ENCODE assay signal across 7 cellular contexts in genomic region chr21:43866233-43866632, GRCh38. TPM values are rescaled to one million over a fixed set of nuclear protein-coding genes. Genes with fewer than 3 reads are reported as not detected.
DNase-seq lines count a peak whose midpoint lies in the region; ATAC-seq and TF ChIP-seq lines count a peak whose summit lies in the region.

No MANE protein-coding gene starts in this region.

- H3K36me3 ChIP-seq in psoas muscle (ENCODE audit: insufficient read depth in 1 of 2, low read depth in 1 of 2), result no peaks in the 10 kb centered on the region

- peak overlapping the region; percentile 56 to 95 for H3K27ac Mint-ChIP-seq in activated naive CD4-positive, alpha-beta T cell treated with anti-CD3 and anti-CD28 coated beads, Interleukin-2, amount 50 U/mL, for 72 hours

- no peaks in the 10 kb centered on the region for H3K27me3 ChIP-seq in psoas muscle (ENCODE audit: insufficient read depth in 3 of 3, low read length in 2 of 3)

- peaks cover 43% of the 10 kb centered on the region for H3K4me1 ChIP-seq in psoas muscle

- peaks cover 13 to 35% of the 10 kb centered on the region in 2 donors for H3K36me3 Mint-ChIP-seq in activated naive CD4-positive, alpha-beta T cell treated with anti-CD3 and anti-CD28 coated beads, Interleukin-2, amount 50 U/mL, for 72 hours

- TF ChIP-seq CTCF in GM13976 (IDR thresholded peaks at IDR 0.05; ENCODE audit: borderline replicate concordance, control extremely low read depth, extremely low read depth, insufficient read depth, missing control alignments) (no peak), psoas muscle (IDR thresholded peaks at IDR 0.05) (no peak)

- H3K27ac ChIP-seq in psoas muscle, result peak overlapping the region; percentile 90

- intact Hi-C loops in cardiac septum (cut with DNase I) (loop anchor here (5.0 kb wide), 3 partner anchors 36 to 71 kb away; no protein-coding TSS in a partner anchor), psoas muscle (cut with DNase I) (loop anchor here (5.0 to 10.0 kb wide), 3 partner anchors 36 to 51 kb away; no protein-coding TSS in a partner anchor)

- DNase-seq in GM13976 (ENCODE audit: low spot score), result peak; percentile 81
- DNase-seq in NCI-H526 treated with DMSO at 0.1 percent for 48 hours (lab: John Stamatoyannopoulos, UW), result peak; percentile 34
- peak; percentile 35 to 50 for DNase-seq in activated naive CD4-positive, alpha-beta T cell treated with anti-CD3 and anti-CD28 coated beads, Interleukin-2, amount 50 U/mL, for 72 hours (ENCODE audit: low spot score in 2 of 2)
- peak; percentile 76 for DNase-seq in cardiac septum (ENCODE audit: low spot score)
- DNase-seq in psoas muscle, result peak; percentile 56 to 72

- H3K9me3 Mint-ChIP-seq in activated naive CD4-positive, alpha-beta T cell treated with anti-CD3 and anti-CD28 coated beads, Interleukin-2, amount 50 U/mL, for 72 hours, result no peaks in the 10 kb centered on the region

- ATAC-seq in activated naive CD4-positive, alpha-beta T cell treated with anti-CD3 and anti-CD28 coated beads, Interleukin-2, amount 50 U/mL, for 72 hours, result peak; percentile 61 to 71
- ATAC-seq in psoas muscle (peak; percentile 49 to 75 (median 66)), HG03135 (IDR thresholded peaks at IDR 0.05; ENCODE audit: unreplicated experiment) (no peak), GM18520 (IDR thresholded peaks at IDR 0.05; ENCODE audit: unreplicated experiment) (no peak)

- peak overlapping the region; percentile 90 for H3K4me3 ChIP-seq in psoas muscle

- in situ Hi-C loops in GM13976 (cut with MboI; ENCODE audit: low sequenced_read_pairs, unreplicated experiment), result no loop called here

- H3K9me3 ChIP-seq in psoas muscle, result no peaks in the 10 kb centered on the region

- WGBS in psoas muscle, 3 donors, result 1 to 3% (median 1%) methylated on average over 16 of the region's 16 CpGs

RNA-seq across cellular contexts. Expression of gene AGPAT3, which starts 1.2 kb away (rescaled TPM):
- 100 to 1,000 TPM in 1 of 2 donors, 10 to 100 TPM in 1; 21.2 to 109 TPM for total RNA-seq in activated naive CD4-positive, alpha-beta T cell treated with anti-CD3 and anti-CD28 coated beads, Interleukin-2, amount 50 U/mL, for 72 hours
- 51.5 TPM for total RNA-seq in cardiac septum
- 100 to 1,000 TPM in 1 of 4 donors, 10 to 100 TPM in 3; 47.9 to 117 (median 64.4) TPM for total RNA-seq in psoas muscle
- 10 to 100 TPM; 28.4 to 70.0 (median 35.7) TPM for polyA plus RNA-seq in psoas muscle

Comparison
In these comparisons a context has a peak if more than half of its experiments do, and no peak if none do; other contexts are left out.
1. ATAC-seq: peak in activated naive CD4-positive, alpha-beta T cell treated with anti-CD3 and anti-CD28 coated beads, Interleukin-2, amount 50 U/mL, for 72 hours (2 of 2) and psoas muscle (4 of 4); none in HG03135 (single experiment) and GM18520 (single experiment).
2. Peak in every context shown above with its lines, with median percentiles within 50 percentile points of each other: DNase-seq.